ENCODE assay signal across 30 cellular contexts in the genomic region with DNA sequence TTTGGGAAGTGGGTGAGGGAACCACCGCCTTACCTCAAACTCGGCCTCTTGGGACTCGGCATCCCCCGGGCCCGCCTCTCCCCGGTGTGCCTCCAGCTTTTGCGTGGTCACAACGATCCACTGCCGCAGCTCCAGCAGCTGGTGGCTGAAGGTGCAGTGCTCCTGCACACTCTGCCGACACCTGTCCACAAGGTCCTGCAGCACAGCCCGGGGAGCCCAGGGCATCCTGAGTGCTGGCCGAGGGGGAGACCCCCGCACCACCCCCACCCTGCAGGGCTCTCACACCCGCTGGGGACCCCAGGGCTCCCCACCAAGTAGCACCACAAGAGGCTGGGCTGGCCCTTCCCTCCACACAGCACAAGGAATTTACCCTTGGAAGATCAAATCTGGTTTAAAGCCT.
"Had no signal": no experiment of that assay in that cellular context is flagged by ENCODE, and none has a peak within 500 bp of the region (broad histone marks: within the 10 kb centered on the region; RNA-seq: fewer than 3 reads in every experiment).

No MANE protein-coding gene starts in this region.

- DNase-seq: hypothalamus; immature natural killer cell; kidney; left colon; left lung; lower lobe of right lung; mammary epithelial cell; mesenchymal stem cell; occipital lobe; ovary; retina; right cardiac atrium; sigmoid colon; small intestine; spleen; stimulated activated CD4-positive, alpha-beta T cell treated with anti-CD3 and anti-CD28 coated beads, Interleukin-4, amount 100 ng/mL, for 24 hours; stimulated activated naive B cell treated with anti-CD40 and anti-IgM and Interleukin-4, amounts not matched to agents 10 μg/mL and 1 μg/mL and 100 μg/mL, for 72 hours; stimulated activated naive CD8-positive, alpha-beta T cell treated with anti-CD3 and anti-CD28 coated beads, Interleukin-15, Interleukin-2, amounts not matched to agents 100 U/mL and 50 U/mL, for 24 hours; stomach; testis; thyroid gland; transverse colon; upper lobe of left lung had no signal

- H3K36me3 ChIP-seq: ovary, prostate gland, transverse colon had no signal

- H3K4me3 ChIP-seq: left lung, lower lobe of right lung, ovary, prostate gland, sigmoid colon, spleen, stomach, testis, thyroid gland, transverse colon, upper lobe of left lung, vagina had no signal

- ATAC-seq: left colon; left lung; lower lobe of right lung; naive thymus-derived CD8-positive, alpha-beta T cell; right cardiac atrium; stimulated activated naive B cell treated with anti-CD40 and anti-IgM and Interleukin-4, amounts not matched to agents 10 μg/mL and 1 μg/mL and 100 μg/mL, for 72 hours; stimulated activated naive CD8-positive, alpha-beta T cell treated with anti-CD3 and anti-CD28 coated beads, Interleukin-15, Interleukin-2, amounts not matched to agents 100 U/mL and 50 U/mL, for 24 hours had no signal

- H3K9me3 ChIP-seq: left lung, lower lobe of right lung, neutrophil, ovary, prostate gland, sigmoid colon, spleen, stomach, testis, thyroid gland, transverse colon, upper lobe of left lung, vagina had no signal

- H3K27ac Mint-ChIP-seq: immature natural killer cell; naive thymus-derived CD8-positive, alpha-beta T cell; stimulated activated naive B cell treated with anti-CD40 and anti-IgM and Interleukin-4, amounts not matched to agents 10 μg/mL and 1 μg/mL and 100 μg/mL, for 72 hours had no signal

- H3K4me3 Mint-ChIP-seq: immature natural killer cell; naive thymus-derived CD8-positive, alpha-beta T cell; nephron; neural crest cell; stimulated activated naive B cell treated with anti-CD40 and anti-IgM and Interleukin-4, amounts not matched to agents 10 μg/mL and 1 μg/mL and 100 μg/mL, for 72 hours had no signal

- H3K4me1 ChIP-seq: sigmoid colon, testis, thyroid gland, upper lobe of left lung, vagina had no signal

- H3K27me3 Mint-ChIP-seq: naive thymus-derived CD8-positive, alpha-beta T cell; stimulated activated naive B cell treated with anti-CD40 and anti-IgM and Interleukin-4, amounts not matched to agents 10 μg/mL and 1 μg/mL and 100 μg/mL, for 72 hours had no signal

- H3K27me3 ChIP-seq: left lung, neutrophil, ovary, sigmoid colon, spleen, stomach, testis, thyroid gland, transverse colon, upper lobe of left lung, vagina had no signal

- H3K4me1 Mint-ChIP-seq: nephron had no signal

- FAIRE-seq: islet of Langerhans, kidney, small intestine had no signal

- H3K9me3 Mint-ChIP-seq: immature natural killer cell had no signal

- H3K27ac ChIP-seq: left lung, lower lobe of right lung, neutrophil, ovary, prostate gland, sigmoid colon, spleen, stomach, testis, thyroid gland, transverse colon, upper lobe of left lung, vagina had no signal
